8 cellular contexts compared by ENCODE assay signal in the genomic region with DNA sequence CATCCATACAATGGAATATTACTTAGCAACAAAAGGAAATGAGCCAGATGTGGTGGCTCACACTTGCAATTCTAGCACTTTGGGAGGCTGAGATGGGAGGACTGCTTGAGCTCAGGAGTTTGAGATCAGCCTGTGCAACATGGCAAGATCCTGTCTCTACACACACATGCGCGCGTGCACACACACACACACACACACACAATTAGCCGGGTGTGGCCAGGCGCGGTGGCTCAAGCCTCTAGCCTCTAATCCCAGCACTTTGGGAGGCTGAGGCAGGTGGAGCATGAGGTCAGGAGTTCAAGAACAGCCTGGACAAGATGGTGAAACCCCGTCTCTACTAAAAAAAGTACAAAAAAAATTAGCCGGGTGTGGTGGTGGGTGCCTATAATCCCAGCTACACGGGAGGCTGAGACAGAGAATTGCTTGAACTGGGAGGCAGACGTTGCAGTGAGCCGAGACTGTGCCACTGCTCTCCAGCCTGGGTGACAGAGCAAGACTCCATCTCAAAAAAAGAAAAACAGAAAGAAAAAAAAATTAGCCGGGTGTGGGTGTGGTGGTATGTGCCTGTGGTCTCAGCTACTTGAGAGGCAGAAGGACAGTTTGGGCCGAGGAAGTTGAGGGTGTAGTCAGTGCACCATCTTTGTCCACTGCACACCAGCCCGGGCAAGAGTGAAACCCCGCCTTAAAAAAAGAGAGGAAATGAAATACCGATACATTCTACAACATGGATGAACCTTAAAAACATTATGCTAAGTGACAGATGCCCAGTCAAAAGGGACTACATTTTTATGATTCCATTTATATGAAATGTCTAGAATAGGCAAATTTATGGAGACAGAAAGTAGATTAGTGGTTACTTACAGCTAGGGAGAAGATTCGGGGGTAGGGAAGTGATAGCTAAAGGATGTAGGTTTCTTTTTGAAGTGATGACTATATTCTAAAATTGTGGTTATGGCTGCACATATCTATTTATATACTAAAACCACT. TPM values are rescaled to one million over a fixed set of nuclear protein-coding genes. Genes with fewer than 3 reads are reported as not detected.
DNase-seq lines count a peak whose midpoint lies in the region; ATAC-seq lines count a peak whose summit lies in the region.

No MANE protein-coding gene starts in this region.

- H3K9me3 Mint-ChIP-seq in activated CD8-positive, alpha-beta memory T cell treated with anti-CD3 and anti-CD28 coated beads, Interleukin-2, amount 10 ng/mL, durations not matched to agents 7 days and 5 days (ENCODE audit: low read depth), result peaks cover 3% of the 10 kb centered on the region

- CTCF ChIA-PET in activated CD8-positive, alpha-beta memory T cell treated with anti-CD3 and anti-CD28 coated beads, Interleukin-2, amount 10 ng/mL, durations not matched to agents 7 days and 5 days (lab: Charles Lee), result interaction anchor here (0.7 to 1.6 kb wide), 11 partner anchors 18 to 153 kb away, joined by 3 to 6 read pairs (median 4); no protein-coding TSS in a partner anchor

- H3K27ac Mint-ChIP-seq in activated CD8-positive, alpha-beta memory T cell treated with anti-CD3 and anti-CD28 coated beads, Interleukin-2, amount 10 ng/mL, durations not matched to agents 7 days and 5 days, result peak overlapping the region; percentile 100

- ATAC-seq in activated CD8-positive, alpha-beta memory T cell treated with anti-CD3 and anti-CD28 coated beads, Interleukin-2, amount 10 ng/mL, durations not matched to agents 7 days and 5 days, result peak; percentile 86
- ATAC-seq in HG03045 (IDR thresholded peaks at IDR 0.05; ENCODE audit: unreplicated experiment), result peak; percentile 42

- no peaks in the 10 kb centered on the region for H3K27me3 Mint-ChIP-seq in activated CD8-positive, alpha-beta memory T cell treated with anti-CD3 and anti-CD28 coated beads, Interleukin-2, amount 10 ng/mL, durations not matched to agents 7 days and 5 days

- peak; percentile 87 for DNase-seq in activated CD8-positive, alpha-beta memory T cell treated with anti-CD3 and anti-CD28 coated beads, Interleukin-2, amount 10 ng/mL, durations not matched to agents 7 days and 5 days
- no peak for DNase-seq in activated CD8-positive, alpha-beta memory T cell treated with anti-CD3 and anti-CD28 coated beads, Interleukin-2, amount 50 U/mL, for 48 hours
- DNase-seq in activated CD4-positive, CD25-positive, alpha-beta regulatory T cell treated with anti-CD3 and anti-CD28 coated beads, Interleukin-2, amount 50 U/mL, for 72 hours, result peak; percentile 52
- DNase-seq in stimulated activated naive CD4-positive, alpha-beta T cell treated with Interleukin-2 at 50 U/mL for 16 hours (lab: John Stamatoyannopoulos, UW), result peak; percentile 7
- DNase-seq in hepatic stellate cell (ENCODE audit: low spot score), result no peak
- no peak for DNase-seq in NCI-H2081 treated with DMSO at 0.1 percent for 48 hours (lab: John Stamatoyannopoulos, UW)
- DNase-seq in NCI-H446 treated with DMSO at 0.1 percent for 48 hours (lab: John Stamatoyannopoulos, UW), result no peak

- peaks cover 76% of the 10 kb centered on the region for H3K36me3 Mint-ChIP-seq in activated CD8-positive, alpha-beta memory T cell treated with anti-CD3 and anti-CD28 coated beads, Interleukin-2, amount 10 ng/mL, durations not matched to agents 7 days and 5 days

- H3K4me1 Mint-ChIP-seq in activated CD8-positive, alpha-beta memory T cell treated with anti-CD3 and anti-CD28 coated beads, Interleukin-2, amount 10 ng/mL, durations not matched to agents 7 days and 5 days, result peaks cover 41% of the 10 kb centered on the region

- peak overlapping the region; percentile 76 for H3K4me3 Mint-ChIP-seq in activated CD8-positive, alpha-beta memory T cell treated with anti-CD3 and anti-CD28 coated beads, Interleukin-2, amount 10 ng/mL, durations not matched to agents 7 days and 5 days

RNA-seq across cellular contexts. Expression of gene RBL1, which starts 52.5 kb away (rescaled TPM):
- total RNA-seq in activated CD8-positive, alpha-beta memory T cell treated with anti-CD3 and anti-CD28 coated beads, Interleukin-2, amount 10 ng/mL, durations not matched to agents 7 days and 5 days, result 10 to 100 TPM; 46.2 to 67.3 TPM

Comparison
In these comparisons a context has a peak if more than half of its experiments do, and no peak if none do; other contexts are left out.
1. DNase-seq: peak in activated CD8-positive, alpha-beta memory T cell treated with anti-CD3 and anti-CD28 coated beads, Interleukin-2, amount 10 ng/mL, durations not matched to agents 7 days and 5 days (single experiment), activated CD4-positive, CD25-positive, alpha-beta regulatory T cell treated with anti-CD3 and anti-CD28 coated beads, Interleukin-2, amount 50 U/mL, for 72 hours (single experiment) and stimulated activated naive CD4-positive, alpha-beta T cell treated with Interleukin-2 at 50 U/mL for 16 hours (single experiment); none in activated CD8-positive, alpha-beta memory T cell treated with anti-CD3 and anti-CD28 coated beads, Interleukin-2, amount 50 U/mL, for 48 hours (single experiment), hepatic stellate cell (single experiment), NCI-H2081 treated with DMSO at 0.1 percent for 48 hours (single experiment) and NCI-H446 treated with DMSO at 0.1 percent for 48 hours (single experiment).